8 cellular contexts compared by ENCODE assay signal in the genomic region with DNA sequence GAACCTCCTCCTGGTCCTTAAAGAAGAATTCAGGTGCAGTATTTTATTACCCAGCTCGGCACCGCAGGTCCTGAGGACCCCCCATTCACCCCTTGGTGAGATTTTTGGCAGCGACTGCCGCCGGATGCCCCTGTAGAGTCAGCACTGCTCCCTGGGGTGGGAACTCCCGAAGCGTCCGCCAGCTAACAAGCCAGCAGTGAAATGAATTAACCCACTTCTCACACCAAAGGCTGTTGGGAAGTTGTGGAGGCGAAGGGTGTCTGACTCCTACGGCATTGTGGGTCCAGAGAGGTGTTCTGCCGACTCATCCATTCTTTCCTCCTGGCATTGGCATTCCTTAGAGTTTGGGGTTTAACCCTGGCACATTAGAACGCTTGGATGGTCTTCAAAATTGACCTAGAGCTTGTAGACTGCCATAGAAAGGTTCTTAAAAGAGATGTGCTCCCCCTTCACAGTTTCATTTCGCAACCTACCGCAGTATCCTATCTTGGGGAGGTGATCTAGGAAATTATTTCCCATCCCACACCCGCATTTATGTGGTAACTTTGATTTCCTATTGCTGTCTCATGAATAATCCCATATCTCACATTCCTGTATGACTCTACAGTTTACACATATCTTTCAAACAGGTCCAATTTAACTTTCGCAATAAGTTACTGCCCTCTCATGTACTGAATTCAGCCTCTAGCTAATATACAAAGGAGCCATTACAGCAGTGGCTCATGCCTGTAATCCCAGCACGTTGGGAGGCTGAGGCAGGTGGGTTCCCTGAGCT. TPM values are rescaled to one million over a fixed set of nuclear protein-coding genes. Genes with fewer than 3 reads are reported as not detected.
DNase-seq lines count a peak whose midpoint lies in the region; TF ChIP-seq lines count a peak whose summit lies in the region.

No MANE protein-coding gene starts in this region.

- no peak overlapping the region for H3K4me3 ChIP-seq in fibroblast of pulmonary artery (replicated peaks; ENCODE audit: low read depth, low read length)

- DNase-seq in GM03348 (ENCODE audit: low spot score) (peak; percentile 85), OCI-M1 (lab: John Stamatoyannopoulos, UW) (peak; percentile 36), fibroblast of pulmonary artery (ENCODE audit: low read depth) (peak; percentile 96), renal cortical epithelial cell (ENCODE audit: low read depth) (peak; percentile 81), NOMO-1 (lab: John Stamatoyannopoulos, UW; ENCODE audit: unreplicated experiment in 2 of 2) (no peak), DMS79 treated with DMSO at 0.1 percent for 48 hours (lab: John Stamatoyannopoulos, UW) (no peak), SK-N-DZ (ENCODE audit: low spot score) (no peak)
- no peak for DNase-seq in activated effector memory CD4-positive, alpha-beta T cell treated with anti-CD3 and anti-CD28 coated beads, Interleukin-2, amount 50 U/mL, for 16 hours

- no peak for TF ChIP-seq CTCF in fibroblast of pulmonary artery (IDR thresholded peaks at IDR 0.05; ENCODE audit: low read length, missing control alignments)

RNA-seq across cellular contexts. Expression of gene EIF5A2, which starts 0.9 kb away (rescaled TPM):
- 10.2 and 15.1 TPM in 2 replicates for total RNA-seq in renal cortical epithelial cell
- polyA plus RNA-seq in SK-N-DZ (2014; cell fraction: cytosol; rRNA removed), result 2.9 and 5.5 TPM in 2 replicates
- 1.6 and 5.9 TPM in 2 replicates for polyA plus RNA-seq in SK-N-DZ (2014; cell fraction: nucleus; rRNA removed)

RNA-seq across cellular contexts. Expression of gene RPL22L1, which starts 39.3 kb away (rescaled TPM):
- total RNA-seq in renal cortical epithelial cell, result 28.0 and 168 TPM in 2 replicates
- polyA plus RNA-seq in SK-N-DZ (2014; cell fraction: cytosol; rRNA removed), result 288 and 306 TPM in 2 replicates
- 316 and 423 TPM in 2 replicates for polyA plus RNA-seq in SK-N-DZ (2014; cell fraction: nucleus; rRNA removed)

Comparison
In these comparisons a context has a peak if more than half of its experiments do, and no peak if none do; other contexts are left out.
1. DNase-seq: peak in GM03348 (single experiment), OCI-M1 (single experiment), fibroblast of pulmonary artery (single experiment) and renal cortical epithelial cell (single experiment); none in NOMO-1 (0 of 2), DMS79 treated with DMSO at 0.1 percent for 48 hours (single experiment), SK-N-DZ (single experiment) and activated effector memory CD4-positive, alpha-beta T cell treated with anti-CD3 and anti-CD28 coated beads, Interleukin-2, amount 50 U/mL, for 16 hours (single experiment).